12 cellular contexts compared by ENCODE assay signal in the genomic region with DNA sequence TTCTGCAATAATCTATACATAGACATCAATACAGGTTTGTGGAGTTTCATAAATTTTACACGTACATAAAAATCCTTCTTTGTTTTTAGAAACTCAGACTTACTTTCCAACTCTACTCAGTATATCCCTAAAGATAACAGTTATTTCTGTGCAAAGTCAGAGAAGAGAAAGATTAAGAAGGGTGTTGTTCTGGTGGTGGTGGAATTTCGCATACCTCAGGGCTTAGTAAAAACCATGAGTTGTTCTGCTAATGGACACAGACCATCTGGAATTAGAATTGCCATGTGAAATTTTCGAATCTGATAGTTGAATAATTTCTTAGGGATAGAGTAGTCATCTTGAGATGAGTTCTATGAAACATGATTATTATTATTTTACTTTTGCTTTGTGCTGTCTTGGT.
DNase-seq lines count a peak whose midpoint lies in the region; ATAC-seq and TF ChIP-seq lines count a peak whose summit lies in the region.
"Had no signal": no experiment of that assay in that cellular context is flagged by ENCODE, and none has a peak within 500 bp of the region (broad histone marks: within the 10 kb centered on the region; RNA-seq: fewer than 3 reads in every experiment).

No MANE protein-coding gene starts in this region.

- H3K27ac ChIP-seq in transverse colon, result peak overlapping the region in 3 of 4 donors; percentile 54 to 73 (median 65)

- DNase-seq in HCEC 1CT (peak; percentile 90), astrocyte of the cerebellum (ENCODE audit: low read depth) (peak; percentile 47), hepatic stellate cell (ENCODE audit: low spot score) (peak; percentile 73), transverse colon (no peak), H7 (no peak), NCI-H69 (lab: John Stamatoyannopoulos, UW) (no peak)
- DNase-seq: activated naive CD4-positive, alpha-beta T cell; glutamatergic neuron; NCI-H510A; substantia nigra had no signal

- ATAC-seq in HG03045 (IDR thresholded peaks at IDR 0.05; ENCODE audit: unreplicated experiment), result no peak
- ATAC-seq: HepG2 had no signal

- WGBS in transverse colon (ENCODE audit: low coverage in 1 of 2), 2 donors, result 66 to 68% methylated on average over 3 of the region's 3 CpGs

- H3K36me3 ChIP-seq in transverse colon (no peaks in the 10 kb centered on the region), H7 (replicated peaks; ENCODE audit: control insufficient read depth, insufficient read depth, low read length) (no peaks in the 10 kb centered on the region)

- no peak overlapping the region for H3K4me3 ChIP-seq in astrocyte of the cerebellum (ENCODE audit: low read depth, low read length)
- H3K4me3 ChIP-seq in transverse colon, result no peak overlapping the region
- H3K4me3 ChIP-seq in H7 (ENCODE audit: insufficient read depth, low read depth, low read length), result no peak overlapping the region

- TF ChIP-seq POLR2A in transverse colon (IDR thresholded peaks at IDR 0.05), result no peak

- no peaks in the 10 kb centered on the region for H3K9me3 ChIP-seq in transverse colon

- H3K4me1 ChIP-seq in transverse colon, result peaks cover 0 to 6% (median 1%) of the 10 kb centered on the region in 4 donors

- in situ Hi-C loops in astrocyte of the cerebellum (cut with HindIII; ENCODE audit: low sequenced_read_pairs) (no loop called here), transverse colon (cut with MboI; ENCODE audit: low pct_ligation_motif_present in 1 of 4, low pct_unique_long_range_greater_than_20kb in 1 of 4, low sequenced_read_pairs in 3 of 4) (no loop called here)

- intact Hi-C loops in transverse colon (cut with DNase I; ENCODE audit: low total_unique reads), result no loop called here

- H3K27me3 ChIP-seq in transverse colon, result no peaks in the 10 kb centered on the region
- no peaks in the 10 kb centered on the region for H3K27me3 ChIP-seq in H7 (ENCODE audit: control insufficient read depth, insufficient read depth, low read length)

- TF ChIP-seq CTCF in astrocyte of the cerebellum (IDR thresholded peaks at IDR 0.05; ENCODE audit: low read depth, low read length, missing control alignments), result no peak
- TF ChIP-seq CTCF in transverse colon (IDR thresholded peaks at IDR 0.05), result no peak

- TF ChIP-seq EP300 in transverse colon (IDR thresholded peaks at IDR 0.05; ENCODE audit: low read depth), result no peak

Comparison
In these comparisons a context has a peak if more than half of its experiments do, and no peak if none do; other contexts are left out.
1. DNase-seq: peak in HCEC 1CT (single experiment), astrocyte of the cerebellum (single experiment) and hepatic stellate cell (single experiment); none in transverse colon (single experiment), H7 (single experiment) and NCI-H69 (single experiment).